25 cellular contexts compared by ENCODE assay signal in genomic region chr18:28805491-28805890, GRCh38.
"Had no signal": no experiment of that assay in that cellular context is flagged by ENCODE, and none has a peak within 500 bp of the region (broad histone marks: within the 10 kb centered on the region; RNA-seq: fewer than 3 reads in every experiment).

No MANE protein-coding gene starts in this region.

- FAIRE-seq: colon had no signal

- H3K4me3 ChIP-seq: ascending aorta, gastrocnemius medialis, heart left ventricle, hepatocyte had no signal

- H3K79me2 ChIP-seq: hepatocyte had no signal

- ATAC-seq: activated CD4-positive, alpha-beta T cell treated with anti-CD3 and anti-CD28 coated beads for 36 hours; activated CD8-positive, alpha-beta T cell treated with anti-CD3 and anti-CD28 coated beads for 36 hours; activated naive CD4-positive, alpha-beta T cell treated with anti-CD3 and anti-CD28 coated beads, Interleukin-2, amount 50 U/mL, for 72 hours; activated T-cell treated with anti-CD3 and anti-CD28 coated beads, Interleukin-2, amount 50 U/mL, for 4 hours; activated T-helper 17 cell treated with anti-CD3 and anti-CD28 coated beads, Interleukin-2, amount 50 U/mL, for 72 hours; esophagus mucosa; gastrocnemius medialis; heart left ventricle had no signal

- H3K9me3 ChIP-seq: ascending aorta, gastrocnemius medialis had no signal

- H2AFZ ChIP-seq: hepatocyte had no signal

- H3K4me2 ChIP-seq: hepatocyte had no signal

- H3K27ac ChIP-seq: ascending aorta, gastrocnemius medialis, heart left ventricle, hepatocyte had no signal

- DNase-seq: activated CD4-positive, alpha-beta T cell treated with anti-CD3 and anti-CD28 coated beads for 36 hours; activated CD4-positive, alpha-beta T cell treated with anti-CD3 and anti-CD28 coated beads, Interleukin-2, amount 50 U/mL, for 1 hour; activated CD4-positive, alpha-beta T cell treated with anti-CD3 and anti-CD28 coated beads, Interleukin-2, amount 50 U/mL, for 48 hours; activated CD4-positive, CD25-positive, alpha-beta regulatory T cell; activated CD4-positive, CD25-positive, alpha-beta regulatory T cell treated with anti-CD3 and anti-CD28 coated beads, Interleukin-2, amount 50 U/mL, for 72 hours; activated CD8-positive, alpha-beta memory T cell treated with anti-CD3 and anti-CD28 coated beads for 24 hours; activated CD8-positive, alpha-beta T cell treated with anti-CD3 and anti-CD28 coated beads for 36 hours; activated effector memory CD4-positive, alpha-beta T cell treated with Interleukin-2 at 50 U/mL for 16 hours; activated naive CD4-positive, alpha-beta T cell treated with anti-CD3 and anti-CD28 coated beads, Interleukin-2, amount 10 ng/mL, durations not matched to agents 7 days and 5 days; activated naive CD8-positive, alpha-beta T cell treated with anti-CD3 and anti-CD28 coated beads, Interleukin-2, amount 10 ng/mL, durations not matched to agents 7 days and 5 days; activated T-cell treated with anti-CD3 and anti-CD28 coated beads, Interleukin-2, amount 50 U/mL, for 4 hours; caudate nucleus; effector memory CD4-positive, alpha-beta T cell; endodermal cell; foreskin fibroblast; gastrocnemius medialis; glutamatergic neuron; heart left ventricle; T-helper 2 cell had no signal

- H3K27me3 ChIP-seq: ascending aorta, gastrocnemius medialis, heart left ventricle, hepatocyte had no signal

- H3K4me1 ChIP-seq: ascending aorta, gastrocnemius medialis, heart left ventricle had no signal

- H3K36me3 ChIP-seq: ascending aorta, gastrocnemius medialis, heart left ventricle had no signal
